ENCODE assay signal across 33 cellular contexts in the genomic region with DNA sequence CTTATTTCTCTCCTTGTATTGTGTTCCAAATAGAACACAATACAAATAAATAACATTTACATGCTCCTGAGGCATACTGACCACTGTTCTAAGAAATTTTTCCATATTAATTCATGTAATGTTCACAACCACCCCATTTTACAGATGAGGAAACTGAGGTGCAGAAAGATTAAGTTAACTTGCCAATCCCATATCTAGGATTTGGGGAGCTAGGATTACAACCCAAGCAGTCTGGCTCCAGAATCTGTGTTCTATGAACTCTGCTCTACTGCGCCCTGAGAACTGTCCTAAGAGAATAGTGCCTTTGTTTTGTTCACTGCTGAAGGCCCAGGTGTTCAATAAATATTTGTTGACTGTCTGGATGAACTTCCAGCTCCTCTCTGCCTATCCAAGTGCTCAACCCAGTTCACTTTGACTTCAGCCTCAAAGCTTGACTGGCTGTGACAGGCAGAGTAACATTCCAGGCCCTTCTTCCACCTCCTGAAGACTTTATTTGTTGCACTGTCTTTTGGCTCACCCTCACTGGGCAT.
"Had no signal": no experiment of that assay in that cellular context is flagged by ENCODE, and none has a peak within 500 bp of the region (broad histone marks: within the 10 kb centered on the region; RNA-seq: fewer than 3 reads in every experiment).

No MANE protein-coding gene starts in this region.

- H3K27ac ChIP-seq: adrenal gland, body of pancreas, esophagus muscularis mucosa, foreskin keratinocyte, gastrocnemius medialis, heart left ventricle, WERI-Rb-1 had no signal

- DNase-seq: activated B cell treated with CpG ODN at 0.5 μM for 24 hours; activated CD4-positive, alpha-beta T cell treated with anti-CD3 and anti-CD28 coated beads for 48 hours; activated CD4-positive, alpha-beta T cell treated with anti-CD3 and anti-CD28 coated beads, Interleukin-2, amount 50 U/mL, for 1 hour; activated CD4-positive, alpha-beta T cell treated with anti-CD3 and anti-CD28 coated beads, Interleukin-2, amount 50 U/mL, for 48 hours; activated CD8-positive, alpha-beta memory T cell treated with anti-CD3 and anti-CD28 coated beads for 24 hours; activated CD8-positive, alpha-beta T cell treated with anti-CD3 and anti-CD28 coated beads for 36 hours; activated effector memory CD4-positive, alpha-beta T cell treated with Interleukin-2 at 50 U/mL for 16 hours; activated naive CD4-positive, alpha-beta T cell treated with anti-CD3 and anti-CD28 coated beads for 36 hours; activated naive CD8-positive, alpha-beta T cell treated with anti-CD3 and anti-CD28 coated beads for 36 hours; activated naive CD8-positive, alpha-beta T cell treated with anti-CD3 and anti-CD28 coated beads, Interleukin-2, amount 50 U/mL, for 24 hours; activated T-cell treated with anti-CD3 and anti-CD28 coated beads, Interleukin-2, amount 50 U/mL, for 4 hours; adrenal gland; amygdala; aorta; body of pancreas; caudate nucleus; cortex of kidney; dermis blood vessel endothelial cell; effector CD4-positive, alpha-beta T cell; effector memory CD8-positive, alpha-beta T cell; erythroblast; foreskin keratinocyte; gastrocnemius medialis; glutamatergic neuron; heart left ventricle; T-helper 17 cell; T1000; WERI-Rb-1 had no signal

- ATAC-seq: activated CD4-positive, CD25-positive, alpha-beta regulatory T cell treated with anti-CD3 and anti-CD28 coated beads, Interleukin-2, amount 50 U/mL, for 24 hours; activated CD8-positive, alpha-beta T cell treated with anti-CD3 and anti-CD28 coated beads for 36 hours; activated naive CD8-positive, alpha-beta T cell treated with anti-CD3 and anti-CD28 coated beads, Interleukin-2, amount 50 U/mL, for 24 hours; activated T-cell treated with anti-CD3 and anti-CD28 coated beads, Interleukin-2, amount 50 U/mL, for 4 hours; activated T-helper 17 cell treated with anti-CD3 and anti-CD28 coated beads, Interleukin-2, amount 50 U/mL, for 72 hours; body of pancreas; effector memory CD8-positive, alpha-beta T cell; foreskin keratinocyte; gastrocnemius medialis; heart left ventricle; T-helper 17 cell had no signal

- H3K27me3 ChIP-seq: adrenal gland, body of pancreas, esophagus muscularis mucosa, foreskin keratinocyte, gastrocnemius medialis, heart left ventricle had no signal

- H3K4me1 ChIP-seq: foreskin keratinocyte had no signal

- H3K9me3 Mint-ChIP-seq: activated B cell treated with CpG ODN at 0.5 μM for 24 hours; activated CD8-positive, alpha-beta T cell treated with anti-CD3 and anti-CD28 coated beads for 36 hours; activated naive CD4-positive, alpha-beta T cell treated with anti-CD3 and anti-CD28 coated beads for 36 hours; activated naive CD4-positive, alpha-beta T cell treated with anti-CD3 and anti-CD28 coated beads, Interleukin-2, amount 50 U/mL, for 24 hours; activated naive CD8-positive, alpha-beta T cell treated with anti-CD3 and anti-CD28 coated beads for 36 hours; activated naive CD8-positive, alpha-beta T cell treated with anti-CD3 and anti-CD28 coated beads, Interleukin-2, amount 50 U/mL, for 24 hours; activated T-cell treated with anti-CD3 and anti-CD28 coated beads, Interleukin-2, amount 50 U/mL, for 4 hours; activated T-helper 17 cell treated with anti-CD3 and anti-CD28 coated beads, Interleukin-2, amount 50 U/mL, for 72 hours; effector memory CD8-positive, alpha-beta T cell; T-helper 2 cell treated with Interferon-gamma antibody and Interleukin-4, amounts not matched to agents 5 μg/mL and 100 μg/mL, for 36 hours had no signal

- H3K36me3 ChIP-seq: adrenal gland, esophagus muscularis mucosa, gastrocnemius medialis, heart left ventricle, WERI-Rb-1 had no signal

- H3K4me3 ChIP-seq: adrenal gland, body of pancreas, esophagus muscularis mucosa, gastrocnemius medialis, heart left ventricle had no signal

- H3K4me3 Mint-ChIP-seq: activated B cell treated with CpG ODN at 0.5 μM for 24 hours; activated CD8-positive, alpha-beta T cell treated with anti-CD3 and anti-CD28 coated beads for 36 hours; activated naive CD4-positive, alpha-beta T cell treated with anti-CD3 and anti-CD28 coated beads for 36 hours; activated naive CD4-positive, alpha-beta T cell treated with anti-CD3 and anti-CD28 coated beads, Interleukin-2, amount 50 U/mL, for 24 hours; activated naive CD8-positive, alpha-beta T cell treated with anti-CD3 and anti-CD28 coated beads for 36 hours; activated naive CD8-positive, alpha-beta T cell treated with anti-CD3 and anti-CD28 coated beads, Interleukin-2, amount 50 U/mL, for 24 hours; activated T-cell treated with anti-CD3 and anti-CD28 coated beads, Interleukin-2, amount 50 U/mL, for 4 hours; activated T-helper 17 cell treated with anti-CD3 and anti-CD28 coated beads, Interleukin-2, amount 50 U/mL, for 72 hours; effector memory CD8-positive, alpha-beta T cell; T-helper 17 cell; T-helper 2 cell treated with Interferon-gamma antibody and Interleukin-4, amounts not matched to agents 5 μg/mL and 100 μg/mL, for 36 hours had no signal

- H3K27ac Mint-ChIP-seq: activated B cell treated with CpG ODN at 0.5 μM for 24 hours; activated CD8-positive, alpha-beta T cell treated with anti-CD3 and anti-CD28 coated beads for 36 hours; activated naive CD4-positive, alpha-beta T cell treated with anti-CD3 and anti-CD28 coated beads for 36 hours; activated naive CD4-positive, alpha-beta T cell treated with anti-CD3 and anti-CD28 coated beads, Interleukin-2, amount 50 U/mL, for 24 hours; activated naive CD8-positive, alpha-beta T cell treated with anti-CD3 and anti-CD28 coated beads for 36 hours; activated naive CD8-positive, alpha-beta T cell treated with anti-CD3 and anti-CD28 coated beads, Interleukin-2, amount 50 U/mL, for 24 hours; activated T-helper 17 cell treated with anti-CD3 and anti-CD28 coated beads, Interleukin-2, amount 50 U/mL, for 72 hours; effector memory CD8-positive, alpha-beta T cell; T-helper 17 cell; T-helper 2 cell treated with Interferon-gamma antibody and Interleukin-4, amounts not matched to agents 5 μg/mL and 100 μg/mL, for 36 hours had no signal

- H3K27me3 Mint-ChIP-seq: activated B cell treated with CpG ODN at 0.5 μM for 24 hours; activated CD8-positive, alpha-beta T cell treated with anti-CD3 and anti-CD28 coated beads for 36 hours; activated naive CD4-positive, alpha-beta T cell treated with anti-CD3 and anti-CD28 coated beads, Interleukin-2, amount 50 U/mL, for 24 hours; activated naive CD8-positive, alpha-beta T cell treated with anti-CD3 and anti-CD28 coated beads for 36 hours; activated T-helper 17 cell treated with anti-CD3 and anti-CD28 coated beads, Interleukin-2, amount 50 U/mL, for 72 hours; effector memory CD8-positive, alpha-beta T cell; T-helper 17 cell had no signal

- H3K36me3 Mint-ChIP-seq: activated naive CD4-positive, alpha-beta T cell treated with anti-CD3 and anti-CD28 coated beads, Interleukin-2, amount 50 U/mL, for 24 hours had no signal

- H3K9me3 ChIP-seq: adrenal gland, body of pancreas, esophagus muscularis mucosa, gastrocnemius medialis, heart left ventricle had no signal
